In the genomic region with DNA sequence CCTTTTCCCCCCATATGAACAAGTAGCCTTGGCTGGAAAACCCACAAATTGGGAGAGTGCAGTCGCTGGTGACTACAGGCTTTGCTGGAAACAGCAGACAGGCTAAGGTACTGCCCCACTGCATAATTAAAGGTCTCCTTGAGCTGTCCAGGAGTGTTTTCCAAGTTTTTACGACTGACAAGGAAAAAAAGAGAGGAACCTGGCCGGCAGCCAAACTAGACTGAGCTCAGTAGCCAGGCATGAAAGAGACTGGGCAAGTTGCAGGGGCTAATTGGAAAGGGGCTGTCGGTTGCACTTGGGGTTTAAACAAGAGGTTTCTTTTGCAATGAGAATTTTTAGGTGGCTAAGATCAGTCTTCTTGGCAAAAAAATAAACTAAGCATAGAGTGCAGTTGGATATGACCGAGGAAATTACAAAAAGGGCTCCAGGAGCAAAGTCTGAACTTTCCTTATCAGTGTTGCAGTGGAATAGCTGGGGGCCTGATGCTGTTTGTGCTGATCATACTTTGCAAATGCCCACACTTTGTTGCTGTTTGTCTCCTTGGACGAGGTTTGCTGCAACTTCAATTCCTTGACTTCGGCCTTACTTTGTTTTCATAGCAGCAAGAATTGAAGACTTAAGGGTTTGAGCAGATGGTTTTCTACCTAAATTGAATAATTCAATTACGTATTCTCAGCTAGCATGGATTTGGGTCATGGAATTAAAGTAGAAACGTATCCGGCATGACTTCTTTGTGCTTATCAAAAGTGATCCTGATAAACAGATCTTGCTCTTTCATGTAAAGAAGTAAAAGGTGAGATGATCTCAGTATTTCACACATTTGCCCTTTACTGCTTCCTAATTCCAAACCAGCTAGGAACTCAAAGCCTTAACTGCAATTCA, we compare ENCODE assay signal across 8 cellular contexts. TPM values are rescaled to one million over a fixed set of nuclear protein-coding genes. Genes with fewer than 3 reads are reported as not detected.
A peak's percentile ranks its signal among the peaks of the same experiment; 100 is the strongest.
DNase-seq lines count a peak whose midpoint lies in the region; ATAC-seq lines count a peak whose summit lies in the region.

No MANE protein-coding gene starts in this region.

- H3K27me3 Mint-ChIP-seq in activated CD4-positive, alpha-beta T cell treated with anti-CD3 and anti-CD28 coated beads, Interleukin-2, amount 10 ng/mL, durations not matched to agents 7 days and 5 days = peaks cover 41% of the 10 kb centered on the region

- ATAC-seq in HG03196 (IDR thresholded peaks at IDR 0.05; ENCODE audit: unreplicated experiment) = no peak
- no peak for ATAC-seq in GM19467 (IDR thresholded peaks at IDR 0.05; ENCODE audit: unreplicated experiment)

- no peak overlapping the region for H2BK5ac ChIP-seq in mesenchymal stem cell (ENCODE audit: low read depth, low read length, poor library complexity, severe bottlenecking)

- H3K9me3 Mint-ChIP-seq in activated CD4-positive, alpha-beta T cell treated with anti-CD3 and anti-CD28 coated beads, Interleukin-2, amount 10 ng/mL, durations not matched to agents 7 days and 5 days = no peaks in the 10 kb centered on the region

- H3K14ac ChIP-seq in mesenchymal stem cell (ENCODE audit: low read length in 2 of 2) = no peak overlapping the region

- no peak overlapping the region for H2AK5ac ChIP-seq in mesenchymal stem cell (ENCODE audit: low read length, severe bottlenecking)

- H3K18ac ChIP-seq in mesenchymal stem cell (ENCODE audit: low read depth in 1 of 2, low read length in 2 of 2) = peak overlapping the region; percentile 77 to 81

- H3K9me3 ChIP-seq in ectodermal cell (ENCODE audit: control insufficient read depth, low read length) = no peaks in the 10 kb centered on the region
- H3K9me3 ChIP-seq in mesenchymal stem cell (ENCODE audit: control insufficient read depth, low read length) = no peaks in the 10 kb centered on the region

- peak; percentile 32 for DNase-seq in DMS153 treated with DMSO at 0.1 percent for 48 hours (lab: John Stamatoyannopoulos, UW; ENCODE audit: unreplicated experiment)
- DNase-seq in NCI-H524 treated with DMSO at 0.1 percent for 48 hours (lab: John Stamatoyannopoulos, UW) = peak; percentile 28
- DNase-seq in mesenchymal stem cell = peak; percentile 84
- DNase-seq in activated CD4-positive, alpha-beta T cell treated with anti-CD3 and anti-CD28 coated beads, Interleukin-2, amount 10 ng/mL, durations not matched to agents 7 days and 5 days = no peak

- POLR2A ChIA-PET in activated CD4-positive, alpha-beta T cell treated with anti-CD3 and anti-CD28 coated beads, Interleukin-2, amount 10 ng/mL, durations not matched to agents 7 days and 5 days (lab: Charles Lee) = no interaction called here

- H3K9ac ChIP-seq in mesenchymal stem cell (ENCODE audit: low read length) = peak overlapping the region; percentile 87

- H2BK120ac ChIP-seq in mesenchymal stem cell (ENCODE audit: low read depth, low read length) = no peak overlapping the region

- peak overlapping the region; percentile 54 for H3K4me2 ChIP-seq in mesenchymal stem cell (ENCODE audit: low read length, poor library complexity, severe bottlenecking)

- peak overlapping the region; percentile 19 for H2BK15ac ChIP-seq in mesenchymal stem cell (ENCODE audit: low read depth, poor library complexity, severe bottlenecking)

- no peaks in the 10 kb centered on the region for H3K36me3 Mint-ChIP-seq in activated CD4-positive, alpha-beta T cell treated with anti-CD3 and anti-CD28 coated beads, Interleukin-2, amount 10 ng/mL, durations not matched to agents 7 days and 5 days (ENCODE audit: low read depth)

- H4K91ac ChIP-seq in mesenchymal stem cell (ENCODE audit: low read length) = no peak overlapping the region

- no peaks in the 10 kb centered on the region for H3K4me1 ChIP-seq in ectodermal cell (ENCODE audit: control insufficient read depth, insufficient read depth, low read length)
- H3K4me1 ChIP-seq in mesenchymal stem cell (ENCODE audit: control insufficient read depth, insufficient read depth, low read depth, low read length) = no peaks in the 10 kb centered on the region
- H3K4me1 ChIP-seq in urinary bladder (ENCODE audit: insufficient read depth) = no peaks in the 10 kb centered on the region

- H3K4me3 ChIP-seq in ectodermal cell (ENCODE audit: insufficient read depth, low read depth, low read length) (peak overlapping the region; percentile 88), mesenchymal stem cell (ENCODE audit: insufficient read depth in 1 of 2, low read depth in 1 of 2, low read length in 2 of 2) (peak overlapping the region in 1 of 2 experiments; percentile 90), urinary bladder (ENCODE audit: low read depth, low read length) (peak overlapping the region; percentile 77)

- no peak overlapping the region for H3K4me3 Mint-ChIP-seq in activated CD4-positive, alpha-beta T cell treated with anti-CD3 and anti-CD28 coated beads, Interleukin-2, amount 10 ng/mL, durations not matched to agents 7 days and 5 days

- peaks cover 12% of the 10 kb centered on the region for H3K4me1 Mint-ChIP-seq in activated CD4-positive, alpha-beta T cell treated with anti-CD3 and anti-CD28 coated beads, Interleukin-2, amount 10 ng/mL, durations not matched to agents 7 days and 5 days

- H2AFZ ChIP-seq in mesenchymal stem cell (ENCODE audit: low read depth, low read length) = no peak overlapping the region

- H3K27me3 ChIP-seq in ectodermal cell (ENCODE audit: control insufficient read depth, insufficient read depth, low read length, poor library complexity, severe bottlenecking) (no peaks in the 10 kb centered on the region), mesenchymal stem cell (ENCODE audit: control insufficient read depth in 1 of 2, insufficient read depth in 1 of 2, low read length in 2 of 2) (no peaks in the 10 kb centered on the region)

- H3K27ac ChIP-seq in ectodermal cell (ENCODE audit: insufficient read depth, low read depth, low read length, poor library complexity, severe bottlenecking) (peak overlapping the region; percentile 91), mesenchymal stem cell (ENCODE audit: low read length, poor library complexity, severe bottlenecking) (peak overlapping the region; percentile 93), urinary bladder (ENCODE audit: low read depth) (peak overlapping the region; percentile 67)

- H3K27ac Mint-ChIP-seq in activated CD4-positive, alpha-beta T cell treated with anti-CD3 and anti-CD28 coated beads, Interleukin-2, amount 10 ng/mL, durations not matched to agents 7 days and 5 days = no peak overlapping the region

- H3K23ac ChIP-seq in mesenchymal stem cell (ENCODE audit: low read length in 2 of 2) = no peak overlapping the region

- H3K4ac ChIP-seq in mesenchymal stem cell (ENCODE audit: low read depth in 1 of 2, low read length in 2 of 2) = no peak overlapping the region

- peak overlapping the region; percentile 66 for H4K8ac ChIP-seq in mesenchymal stem cell (ENCODE audit: low read length)

- CTCF ChIA-PET in activated CD4-positive, alpha-beta T cell treated with anti-CD3 and anti-CD28 coated beads, Interleukin-2, amount 10 ng/mL, durations not matched to agents 7 days and 5 days (lab: Charles Lee) = interaction anchor here (1.4 kb wide), 1 partner anchor 12 kb away, joined by 4 read pairs; no protein-coding TSS in a partner anchor

- H3K36me3 ChIP-seq in ectodermal cell (ENCODE audit: control insufficient read depth, insufficient read depth, low read length) = no peaks in the 10 kb centered on the region
- no peaks in the 10 kb centered on the region for H3K36me3 ChIP-seq in mesenchymal stem cell (ENCODE audit: control insufficient read depth in 1 of 2, insufficient read depth in 2 of 2, low read depth in 1 of 2, low read length in 2 of 2)
- no peaks in the 10 kb centered on the region for H3K36me3 ChIP-seq in urinary bladder (ENCODE audit: insufficient read depth)

- peaks cover 3% of the 10 kb centered on the region for H3K79me1 ChIP-seq in mesenchymal stem cell (replicated peaks; ENCODE audit: low read length, poor library complexity, severe bottlenecking)

- no peak overlapping the region for H2BK12ac ChIP-seq in mesenchymal stem cell (ENCODE audit: low read length in 2 of 2)

- WGBS in ectodermal cell, 2 experiments = 1% methylated on average over 9 to 10 of the region's 10 CpGs
- 3% methylated on average over 6 of the region's 10 CpGs for WGBS in mesenchymal stem cell
- 15% methylated on average over 10 of the region's 10 CpGs for WGBS in urinary bladder

RNA-seq across cellular contexts. Expression of gene GULP1, which starts 2.2 kb away (rescaled TPM):
- 88.3 TPM for polyA plus RNA-seq in ectodermal cell (2013, experiment 1 of 4)
- polyA plus RNA-seq in ectodermal cell (2013, experiment 2 of 4) = 96.1 TPM
- polyA plus RNA-seq in ectodermal cell (2013, experiment 3 of 4) = 85.3 TPM
- 98.1 TPM for polyA plus RNA-seq in ectodermal cell (2013, experiment 4 of 4)
- polyA plus RNA-seq in mesenchymal stem cell (2013, experiment 1 of 2) = 70.5 TPM
- 70.0 TPM for polyA plus RNA-seq in mesenchymal stem cell (2013, experiment 2 of 2)
- 119 TPM for total RNA-seq in urinary bladder
- 36.2 TPM for polyA plus RNA-seq in urinary bladder
- not detected for total RNA-seq in activated CD4-positive, alpha-beta T cell treated with anti-CD3 and anti-CD28 coated beads, Interleukin-2, amount 10 ng/mL, durations not matched to agents 7 days and 5 days

Comparison
In these comparisons a context has a peak if more than half of its experiments do, and no peak if none do; other contexts are left out.
1. RNA of gene GULP1, which starts 2.2 kb away (total RNA-seq): 119 TPM in urinary bladder (single experiment); not detected in activated CD4-positive, alpha-beta T cell treated with anti-CD3 and anti-CD28 coated beads, Interleukin-2, amount 10 ng/mL, durations not matched to agents 7 days and 5 days; every median in the first group is over 100 times any median in the second.
2. Peak in every context shown above with its lines, with median percentiles within 50 percentile points of each other: H3K27ac ChIP-seq.